Comparison of ENCODE assay signal across 8 cellular contexts in the genomic region with DNA sequence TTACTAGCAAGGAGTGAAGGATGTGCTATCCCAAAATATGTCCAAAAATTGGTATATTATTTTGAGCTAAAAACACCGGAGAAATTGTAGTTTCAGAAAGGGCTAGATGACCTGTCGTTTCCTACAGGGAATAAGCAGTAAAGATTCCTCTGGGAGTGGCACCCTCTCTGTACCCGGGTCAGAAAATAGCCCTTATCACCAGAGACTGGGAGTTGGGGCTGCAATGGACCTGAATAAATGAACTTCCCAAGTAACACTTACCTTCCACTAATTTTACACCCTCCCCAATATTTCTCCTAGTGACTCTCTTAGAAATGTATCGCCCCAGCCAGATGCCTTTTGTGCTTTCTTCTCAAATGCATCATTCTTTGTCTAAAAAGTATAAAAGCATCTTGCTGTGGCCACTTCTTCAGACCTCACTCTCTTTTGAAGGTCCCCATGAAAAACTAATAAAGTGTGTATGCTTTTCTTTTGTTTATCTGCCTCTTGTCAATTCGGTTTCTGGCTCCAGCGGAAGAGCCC. TPM values are rescaled to one million over a fixed set of nuclear protein-coding genes. Genes with fewer than 3 reads are reported as not detected.
DNase-seq lines count a peak whose midpoint lies in the region; ATAC-seq lines count a peak whose summit lies in the region.

No MANE protein-coding gene starts in this region.

- H3K4me3 Mint-ChIP-seq in activated CD4-positive, alpha-beta memory T cell treated with anti-CD3 and anti-CD28 coated beads for 36 hours, result peak overlapping the region; percentile 85
- peak overlapping the region; percentile 89 for H3K4me3 Mint-ChIP-seq in stimulated activated memory B cell treated with anti-CD40 and anti-IgM and Interleukin-4, amounts not matched to agents 10 μg/mL and 1 μg/mL and 100 μg/mL, for 72 hours

- H3K9me3 Mint-ChIP-seq in activated CD4-positive, alpha-beta memory T cell treated with anti-CD3 and anti-CD28 coated beads for 36 hours, result no peaks in the 10 kb centered on the region
- H3K9me3 Mint-ChIP-seq in stimulated activated memory B cell treated with anti-CD40 and anti-IgM and Interleukin-4, amounts not matched to agents 10 μg/mL and 1 μg/mL and 100 μg/mL, for 72 hours, result no peaks in the 10 kb centered on the region

- H3K27ac Mint-ChIP-seq in activated CD4-positive, alpha-beta memory T cell treated with anti-CD3 and anti-CD28 coated beads for 36 hours, result peak overlapping the region; percentile 87
- H3K27ac Mint-ChIP-seq in stimulated activated memory B cell treated with anti-CD40 and anti-IgM and Interleukin-4, amounts not matched to agents 10 μg/mL and 1 μg/mL and 100 μg/mL, for 72 hours, result peak overlapping the region; percentile 92

- CTCF ChIA-PET in activated CD4-positive, alpha-beta memory T cell treated with anti-CD3 and anti-CD28 coated beads for 36 hours (lab: Charles Lee), result interaction anchor here (1.7 to 1.9 kb wide), 2 partner anchors 15 to 82 kb away, joined by 4 to 5 read pairs; no protein-coding TSS in a partner anchor

- intact Hi-C loops in activated CD4-positive, alpha-beta memory T cell treated with anti-CD3 and anti-CD28 coated beads for 36 hours (cut with micrococcal nuclease), result loop anchor here (1.0 to 10.0 kb wide), 9 partner anchors 14 to 612 kb away; a partner anchor contains a TSS

- H3K4me1 Mint-ChIP-seq in activated CD4-positive, alpha-beta memory T cell treated with anti-CD3 and anti-CD28 coated beads for 36 hours (ENCODE audit: low read depth), result peaks cover 31% of the 10 kb centered on the region
- peaks cover 60% of the 10 kb centered on the region for H3K4me1 Mint-ChIP-seq in stimulated activated memory B cell treated with anti-CD40 and anti-IgM and Interleukin-4, amounts not matched to agents 10 μg/mL and 1 μg/mL and 100 μg/mL, for 72 hours

- H3K27me3 Mint-ChIP-seq in activated CD4-positive, alpha-beta memory T cell treated with anti-CD3 and anti-CD28 coated beads for 36 hours, result no peaks in the 10 kb centered on the region
- no peaks in the 10 kb centered on the region for H3K27me3 Mint-ChIP-seq in stimulated activated memory B cell treated with anti-CD40 and anti-IgM and Interleukin-4, amounts not matched to agents 10 μg/mL and 1 μg/mL and 100 μg/mL, for 72 hours

- H3K4me3 ChIP-seq in iPS-11a (ENCODE audit: low read depth, low read length), result peak overlapping the region; percentile 72

- POLR2A ChIA-PET in activated CD4-positive, alpha-beta memory T cell treated with anti-CD3 and anti-CD28 coated beads for 36 hours (lab: Charles Lee), result interaction anchor here (0.8 kb wide), 1 partner anchor 23 kb away, joined by 3 read pairs; no protein-coding TSS in a partner anchor

- peak; percentile 20 for DNase-seq in NCI-H510A treated with DMSO at 0.1 percent for 48 hours (lab: John Stamatoyannopoulos, UW)
- DNase-seq in NCI-H510A (lab: John Stamatoyannopoulos, UW), result no peak
- DNase-seq in activated CD4-positive, alpha-beta memory T cell treated with anti-CD3 and anti-CD28 coated beads for 36 hours, result no peak
- no peak for DNase-seq in globus pallidus (ENCODE audit: low spot score)
- no peak for DNase-seq in AG20443 (ENCODE audit: low spot score)

- peaks cover 21% of the 10 kb centered on the region for H3K36me3 Mint-ChIP-seq in activated CD4-positive, alpha-beta memory T cell treated with anti-CD3 and anti-CD28 coated beads for 36 hours
- peaks cover 6% of the 10 kb centered on the region for H3K36me3 Mint-ChIP-seq in stimulated activated memory B cell treated with anti-CD40 and anti-IgM and Interleukin-4, amounts not matched to agents 10 μg/mL and 1 μg/mL and 100 μg/mL, for 72 hours

- ATAC-seq in stimulated activated memory B cell treated with anti-CD40 and anti-IgM and Interleukin-4, amounts not matched to agents 10 μg/mL and 1 μg/mL and 100 μg/mL, for 72 hours, result no peak
- ATAC-seq in HG03442 (IDR thresholded peaks at IDR 0.05; ENCODE audit: unreplicated experiment), result no peak

RNA-seq across cellular contexts. Expression of a gene that starts 0.7 kb away (rescaled TPM):
- total RNA-seq in activated CD4-positive, alpha-beta memory T cell treated with anti-CD3 and anti-CD28 coated beads for 36 hours, result 10 to 100 TPM; 47.6 to 48.6 TPM

RNA-seq across cellular contexts. Expression of a gene that starts 49.5 kb away (rescaled TPM):
- 10 to 100 TPM; 51.0 to 55.8 TPM for total RNA-seq in activated CD4-positive, alpha-beta memory T cell treated with anti-CD3 and anti-CD28 coated beads for 36 hours
